21 cellular contexts compared by ENCODE assay signal in the genomic region with DNA sequence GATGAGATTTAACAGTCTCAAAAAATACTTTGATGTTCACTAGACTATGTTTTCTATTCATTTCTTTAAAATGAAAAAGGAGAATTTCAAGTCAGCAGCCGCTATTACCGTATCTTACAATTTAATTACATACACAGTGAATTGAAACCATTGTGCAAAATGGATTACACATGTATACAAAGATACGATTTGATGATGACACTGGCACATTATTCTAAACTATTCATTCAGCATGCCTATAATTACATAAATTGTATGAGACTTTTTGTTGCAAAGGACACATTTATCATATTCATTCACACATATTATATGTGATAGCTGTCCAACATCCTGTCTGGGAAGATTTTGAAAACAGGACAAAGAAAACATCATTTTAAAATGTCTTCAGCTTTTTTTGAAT.
"Had no signal": no experiment of that assay in that cellular context is flagged by ENCODE, and none has a peak within 500 bp of the region (broad histone marks: within the 10 kb centered on the region; RNA-seq: fewer than 3 reads in every experiment).

No MANE protein-coding gene starts in this region.

- H2AFZ ChIP-seq: parathyroid adenoma had no signal

- H3K4me3 Mint-ChIP-seq: dendritic cell treated with granulocyte-macrophage colony-stimulating factor and Interleukin-4, amounts not matched to agents 40 ng/mL and 50 ng/mL, for 4 days; memory B cell; natural killer cell treated with Interleukin-12 subunit alpha and Interleukin-12 subunit beta and Interleukin-15 and Interleukin-18, amount 100 ng/mL, for 72 hours; stimulated activated memory B cell treated with anti-CD40 and anti-IgM and Interleukin-4, amounts not matched to agents 10 μg/mL and 1 μg/mL and 100 μg/mL, for 72 hours; stimulated activated naive CD8-positive, alpha-beta T cell treated with anti-CD3 and anti-CD28 coated beads, Interleukin-15, Interleukin-2, amounts not matched to agents 100 ng/mL and 50 ng/mL, for 24 hours had no signal

- H3K79me2 ChIP-seq: parathyroid adenoma had no signal

- H3K36me3 ChIP-seq: esophagus squamous epithelium, left ventricle myocardium inferior, lower lobe of right lung, right lobe of liver, upper lobe of right lung, vagina had no signal

- ATAC-seq: left cardiac atrium; lower lobe of right lung; natural killer cell treated with Interleukin-12 subunit alpha and Interleukin-12 subunit beta and Interleukin-15 and Interleukin-18, amount 100 ng/mL, for 72 hours; psoas muscle; right lobe of liver; stimulated activated memory B cell treated with anti-CD40 and anti-IgM and Interleukin-4, amounts not matched to agents 10 μg/mL and 1 μg/mL and 100 μg/mL, for 72 hours; upper lobe of right lung had no signal

- H3K9me3 ChIP-seq: psoas muscle, right lobe of liver, testis, upper lobe of right lung, vagina had no signal

- H3K27me3 Mint-ChIP-seq: dendritic cell treated with granulocyte-macrophage colony-stimulating factor and Interleukin-4, amounts not matched to agents 40 ng/mL and 50 ng/mL, for 4 days; memory B cell; natural killer cell treated with Interleukin-12 subunit alpha and Interleukin-12 subunit beta and Interleukin-15 and Interleukin-18, amount 100 ng/mL, for 72 hours; stimulated activated memory B cell treated with anti-CD40 and anti-IgM and Interleukin-4, amounts not matched to agents 10 μg/mL and 1 μg/mL and 100 μg/mL, for 72 hours; stimulated activated naive CD8-positive, alpha-beta T cell treated with anti-CD3 and anti-CD28 coated beads, Interleukin-15, Interleukin-2, amounts not matched to agents 100 ng/mL and 50 ng/mL, for 24 hours had no signal

- H3K4me3 ChIP-seq: esophagus squamous epithelium, left ventricle myocardium inferior, lower lobe of right lung, psoas muscle, right lobe of liver, testis, tibial nerve, upper lobe of right lung, vagina had no signal

- H3K9ac ChIP-seq: parathyroid adenoma had no signal

- H3K27ac Mint-ChIP-seq: dendritic cell treated with granulocyte-macrophage colony-stimulating factor and Interleukin-4, amounts not matched to agents 40 ng/mL and 50 ng/mL, for 4 days; memory B cell; natural killer cell treated with Interleukin-12 subunit alpha and Interleukin-12 subunit beta and Interleukin-15 and Interleukin-18, amount 100 ng/mL, for 72 hours; stimulated activated memory B cell treated with anti-CD40 and anti-IgM and Interleukin-4, amounts not matched to agents 10 μg/mL and 1 μg/mL and 100 μg/mL, for 72 hours; stimulated activated naive CD8-positive, alpha-beta T cell treated with anti-CD3 and anti-CD28 coated beads, Interleukin-15, Interleukin-2, amounts not matched to agents 100 ng/mL and 50 ng/mL, for 24 hours had no signal

- H3K27ac ChIP-seq: esophagus squamous epithelium, left ventricle myocardium inferior, lower lobe of right lung, parathyroid adenoma, psoas muscle, right lobe of liver, testis, tibial nerve, upper lobe of right lung, vagina had no signal

- H3K4me1 ChIP-seq: esophagus squamous epithelium, left ventricle myocardium inferior, lower lobe of right lung, parathyroid adenoma, psoas muscle, right lobe of liver, testis, tibial nerve, upper lobe of right lung, vagina had no signal

- H3K27me3 ChIP-seq: esophagus squamous epithelium, right lobe of liver, testis, tibial nerve, upper lobe of right lung, vagina had no signal

- DNase-seq: esophagus squamous epithelium; foreskin fibroblast; kidney; left cardiac atrium; left ventricle myocardium inferior; lower lobe of right lung; midbrain; psoas muscle; retina; right lobe of liver; stimulated activated CD4-positive, alpha-beta T cell treated with anti-CD3 and anti-CD28 coated beads, Interleukin-4, amount 100 ng/mL, for 1 hour; testis; upper lobe of right lung had no signal
